In genomic region chr11:134521452-134522289, GRCh38 we compare ENCODE assay signal across 21 cellular contexts.
"Had no signal": no experiment of that assay in that cellular context is flagged by ENCODE, and none has a peak within 500 bp of the region (broad histone marks: within the 10 kb centered on the region; RNA-seq: fewer than 3 reads in every experiment).

No MANE protein-coding gene starts in this region.

- H3K36me3 ChIP-seq: gastroesophageal sphincter, left ventricle myocardium inferior, sigmoid colon, thyroid gland, vagina had no signal

- DNase-seq: activated CD4-positive, alpha-beta T cell treated with anti-CD3 and anti-CD28 coated beads for 1 hour; activated CD4-positive, alpha-beta T cell treated with anti-CD3 and anti-CD28 coated beads, Interleukin-2, amount 50 U/mL, for 48 hours; activated CD8-positive, alpha-beta memory T cell treated with anti-CD3 and anti-CD28 coated beads, Interleukin-2, amount 10 ng/mL, durations not matched to agents 7 days and 5 days; activated naive CD4-positive, alpha-beta T cell treated with anti-CD3 and anti-CD28 coated beads, Interleukin-2, amount 10 ng/mL, durations not matched to agents 7 days and 5 days; activated T-cell treated with anti-CD3 and anti-CD28 coated beads, Interleukin-2, amount 50 U/mL, for 1 hour; left ventricle myocardium inferior; sigmoid colon; stimulated activated CD4-positive, alpha-beta T cell treated with anti-CD3 and anti-CD28 coated beads, Interleukin-12 subunit alpha, Interleukin-12 subunit beta, amount 100 ng/mL, for 4 hours; stimulated activated CD4-positive, alpha-beta T cell treated with anti-CD3 and anti-CD28 coated beads, Interleukin-2, amount 100 ng/mL, for 24 hours; T1000; thyroid gland had no signal

- H3K27ac ChIP-seq: gastroesophageal sphincter, hepatocyte, left ventricle myocardium inferior, sigmoid colon, thyroid gland, vagina had no signal

- H3K4me3 ChIP-seq: gastroesophageal sphincter, hepatocyte, left ventricle myocardium inferior, sigmoid colon, thyroid gland, vagina had no signal

- FAIRE-seq: astrocyte, colon, endometrium, keratinocyte had no signal

- H3K9me3 ChIP-seq: gastroesophageal sphincter, left ventricle myocardium inferior, sigmoid colon, thyroid gland, vagina had no signal

- H3K4me1 Mint-ChIP-seq: activated CD8-positive, alpha-beta memory T cell treated with anti-CD3 and anti-CD28 coated beads, Interleukin-2, amount 10 ng/mL, durations not matched to agents 7 days and 5 days; activated naive CD4-positive, alpha-beta T cell treated with anti-CD3 and anti-CD28 coated beads, Interleukin-2, amount 10 ng/mL, durations not matched to agents 7 days and 5 days; nephron had no signal

- H3K36me3 Mint-ChIP-seq: activated CD8-positive, alpha-beta memory T cell treated with anti-CD3 and anti-CD28 coated beads, Interleukin-2, amount 10 ng/mL, durations not matched to agents 7 days and 5 days; activated naive CD4-positive, alpha-beta T cell treated with anti-CD3 and anti-CD28 coated beads, Interleukin-2, amount 10 ng/mL, durations not matched to agents 7 days and 5 days had no signal

- H3K27ac Mint-ChIP-seq: activated CD8-positive, alpha-beta memory T cell treated with anti-CD3 and anti-CD28 coated beads, Interleukin-2, amount 10 ng/mL, durations not matched to agents 7 days and 5 days; activated naive CD4-positive, alpha-beta T cell treated with anti-CD3 and anti-CD28 coated beads, Interleukin-2, amount 10 ng/mL, durations not matched to agents 7 days and 5 days; activated T-helper 2 cell treated with anti-CD3 and anti-CD28 coated beads, Interferon-gamma antibody, Interleukin-2, Interleukin-4, amounts not matched to agents 10 μg/mL and 5 μg/mL and 100 μg/mL, durations not matched to agents 14 hours and 24 hours and 36 hours; memory B cell; nephron had no signal

- H3K27me3 Mint-ChIP-seq: activated CD8-positive, alpha-beta memory T cell treated with anti-CD3 and anti-CD28 coated beads, Interleukin-2, amount 10 ng/mL, durations not matched to agents 7 days and 5 days had no signal

- ATAC-seq: activated CD8-positive, alpha-beta memory T cell treated with anti-CD3 and anti-CD28 coated beads, Interleukin-2, amount 10 ng/mL, durations not matched to agents 7 days and 5 days; gastroesophageal sphincter had no signal

- H3K4me3 Mint-ChIP-seq: activated CD8-positive, alpha-beta memory T cell treated with anti-CD3 and anti-CD28 coated beads, Interleukin-2, amount 10 ng/mL, durations not matched to agents 7 days and 5 days; activated naive CD4-positive, alpha-beta T cell treated with anti-CD3 and anti-CD28 coated beads, Interleukin-2, amount 10 ng/mL, durations not matched to agents 7 days and 5 days; memory B cell; nephron had no signal

- H3K4me1 ChIP-seq: gastroesophageal sphincter, left ventricle myocardium inferior, sigmoid colon, vagina had no signal

- H3K9me3 Mint-ChIP-seq: activated T-helper 2 cell treated with anti-CD3 and anti-CD28 coated beads, Interferon-gamma antibody, Interleukin-2, Interleukin-4, amounts not matched to agents 10 μg/mL and 5 μg/mL and 100 μg/mL, durations not matched to agents 14 hours and 24 hours and 36 hours; memory B cell; nephron had no signal

- H3K27me3 ChIP-seq: hepatocyte, sigmoid colon, thyroid gland, vagina had no signal
